ENCODE assay signal across 17 cellular contexts in the genomic region with DNA sequence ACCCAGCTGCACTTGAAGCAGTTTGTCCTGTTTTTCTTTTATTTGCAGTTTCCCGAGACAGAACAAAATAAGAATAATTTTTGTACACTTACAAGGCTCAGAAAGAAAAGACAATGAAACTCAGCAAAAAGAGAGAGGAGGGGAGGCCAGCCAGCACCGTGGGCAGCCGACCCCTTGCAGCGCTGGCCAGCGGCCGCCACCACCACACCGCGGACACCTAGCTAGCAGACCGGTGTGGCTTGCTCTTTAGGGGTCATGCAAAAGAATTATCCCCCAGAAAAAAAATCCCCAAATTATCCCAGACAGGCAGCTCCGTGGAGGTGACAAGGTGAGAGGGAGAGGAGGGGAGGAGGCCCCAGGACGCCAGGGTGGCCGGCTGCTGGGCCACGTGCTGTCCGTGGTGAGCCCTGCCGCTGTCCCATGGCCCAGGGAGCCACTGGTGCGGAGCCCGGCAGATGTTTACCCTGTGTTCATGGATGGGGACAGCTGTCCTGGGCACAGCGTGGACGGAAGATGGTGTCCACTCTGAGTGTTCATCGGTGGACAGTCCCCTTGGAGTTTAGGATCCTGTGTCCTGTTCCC. TPM values are rescaled to one million over a fixed set of nuclear protein-coding genes. Genes with fewer than 3 reads are reported as not detected.
A peak's percentile ranks its signal among the peaks of the same experiment; 100 is the strongest.
DNase-seq lines count a peak whose midpoint lies in the region; ATAC-seq, FAIRE-seq and TF ChIP-seq lines count a peak whose summit lies in the region.
"Had no signal": no experiment of that assay in that cellular context is flagged by ENCODE, and none has a peak within 500 bp of the region (broad histone marks: within the 10 kb centered on the region; RNA-seq: fewer than 3 reads in every experiment).

No MANE protein-coding gene starts in this region.

- no peak for FAIRE-seq in kidney (lab: Jason Lieb, UNC)

- TF ChIP-seq CTCF in kidney (IDR thresholded peaks at IDR 0.05; ENCODE audit: borderline replicate concordance, extremely low read depth, insufficient read depth), result no peak
- no peak for TF ChIP-seq CTCF in neural progenitor cell (IDR thresholded peaks at IDR 0.05)
- no peak for TF ChIP-seq CTCF in upper lobe of right lung (IDR thresholded peaks at IDR 0.05)

- intact Hi-C loops in Right ventricle myocardium inferior (cut with DNase I) (no loop called here), cardiac septum (cut with DNase I) (no loop called here), kidney (cut with DNase I) (no loop called here), upper lobe of right lung (cut with DNase I) (no loop called here)

- H3K9me3 ChIP-seq in kidney (ENCODE audit: control insufficient read depth in 1 of 2, low read length in 2 of 2) (peaks cover 0 to 3% of the 10 kb centered on the region in 2 donors), neural progenitor cell (ENCODE audit: low read depth) (no peaks in the 10 kb centered on the region), upper lobe of right lung (no peaks in the 10 kb centered on the region)
- H3K9me3 ChIP-seq: BE2C had no signal

- peak; percentile 40 for DNase-seq in Right ventricle myocardium inferior (ENCODE audit: missing footprints)
- DNase-seq in cardiac septum (ENCODE audit: low spot score), result no peak
- DNase-seq in kidney, result peak; percentile 51
- no peak for DNase-seq in neural progenitor cell (ENCODE audit: low spot score)
- DNase-seq in upper lobe of right lung, result peak; percentile 55
- DNase-seq in natural killer cell treated with Interleukin-12 subunit alpha and Interleukin-12 subunit beta and Interleukin-15 and Interleukin-18, amount 100 ng/mL, for 72 hours (ENCODE audit: low spot score), result no peak
- DNase-seq in NCI-H2107 treated with DMSO at 0.1 percent for 48 hours (lab: John Stamatoyannopoulos, UW; ENCODE audit: unreplicated experiment), result no peak
- DNase-seq: 8988T; BE2C; CD4-positive, alpha-beta memory T cell; MM.1S; NCI-H1105; NCI-H1694 treated with DMSO at 0.1 percent for 48 hours; NCI-H2107; NCI-H226; NCI-H524 treated with DMSO at 0.1 percent for 48 hours had no signal

- H3K4me1 ChIP-seq in kidney (ENCODE audit: control insufficient read depth in 1 of 2, insufficient read depth in 1 of 2, low read depth in 1 of 2, low read length in 2 of 2) (no peaks in the 10 kb centered on the region), neural progenitor cell (peaks cover 36% of the 10 kb centered on the region), upper lobe of right lung (no peaks in the 10 kb centered on the region)
- H3K4me1 ChIP-seq: BE2C had no signal

- H3F3A ChIP-seq in neural progenitor cell (ENCODE audit: low read depth), result peaks cover 22% of the 10 kb centered on the region

- no peak overlapping the region for H3K4me3 Mint-ChIP-seq in neural progenitor cell
- H3K4me3 Mint-ChIP-seq in natural killer cell treated with Interleukin-12 subunit alpha and Interleukin-12 subunit beta and Interleukin-15 and Interleukin-18, amount 100 ng/mL, for 72 hours, result no peak overlapping the region
- H3K4me3 Mint-ChIP-seq: CD4-positive, alpha-beta memory T cell had no signal

- H3K27ac Mint-ChIP-seq in neural progenitor cell, result peak overlapping the region; percentile 25
- no peak overlapping the region for H3K27ac Mint-ChIP-seq in natural killer cell treated with Interleukin-12 subunit alpha and Interleukin-12 subunit beta and Interleukin-15 and Interleukin-18, amount 100 ng/mL, for 72 hours
- H3K27ac Mint-ChIP-seq: CD4-positive, alpha-beta memory T cell had no signal

- H3K79me2 ChIP-seq in neural progenitor cell (ENCODE audit: low read depth), result no peaks in the 10 kb centered on the region

- H3K27ac ChIP-seq in kidney (ENCODE audit: low read depth in 2 of 2, low read length in 2 of 2), result no peak overlapping the region
- no peak overlapping the region for H3K27ac ChIP-seq in neural progenitor cell
- no peak overlapping the region for H3K27ac ChIP-seq in upper lobe of right lung

- H3K36me3 ChIP-seq in kidney (ENCODE audit: control insufficient read depth in 1 of 2, insufficient read depth in 2 of 2, low read length in 2 of 2) (peaks cover 0 to under 1% of the 10 kb centered on the region in 2 donors), neural progenitor cell (no peaks in the 10 kb centered on the region), upper lobe of right lung (peaks cover 17% of the 10 kb centered on the region)

- ATAC-seq in Right ventricle myocardium inferior (no peak), upper lobe of right lung (no peak), GM19351 (IDR thresholded peaks at IDR 0.05; ENCODE audit: unreplicated experiment) (no peak)
- ATAC-seq in natural killer cell treated with Interleukin-12 subunit alpha and Interleukin-12 subunit beta and Interleukin-15 and Interleukin-18, amount 100 ng/mL, for 72 hours, result no peak

- H3K9ac ChIP-seq in kidney (ENCODE audit: low read length in 2 of 2) (no peak overlapping the region), neural progenitor cell (no peak overlapping the region)

- no peak overlapping the region for H3K4me3 ChIP-seq in kidney (ENCODE audit: low read length in 2 of 2)
- H3K4me3 ChIP-seq in neural progenitor cell, result no peak overlapping the region
- H3K4me3 ChIP-seq in upper lobe of right lung, result no peak overlapping the region

- no peak overlapping the region for H2AFZ ChIP-seq in neural progenitor cell (replicated peaks)

- peaks cover 11% of the 10 kb centered on the region for H3K27me3 Mint-ChIP-seq in neural progenitor cell (ENCODE audit: insufficient read depth, low read depth)
- H3K27me3 Mint-ChIP-seq in natural killer cell treated with Interleukin-12 subunit alpha and Interleukin-12 subunit beta and Interleukin-15 and Interleukin-18, amount 100 ng/mL, for 72 hours, result no peaks in the 10 kb centered on the region
- H3K27me3 Mint-ChIP-seq: CD4-positive, alpha-beta memory T cell had no signal

- H3K9me3 Mint-ChIP-seq in neural progenitor cell, result no peaks in the 10 kb centered on the region
- H3K9me3 Mint-ChIP-seq in natural killer cell treated with Interleukin-12 subunit alpha and Interleukin-12 subunit beta and Interleukin-15 and Interleukin-18, amount 100 ng/mL, for 72 hours, result no peaks in the 10 kb centered on the region
- H3K9me3 Mint-ChIP-seq: CD4-positive, alpha-beta memory T cell had no signal

- peaks cover 2% of the 10 kb centered on the region for H3K36me3 Mint-ChIP-seq in neural progenitor cell
- no peaks in the 10 kb centered on the region for H3K36me3 Mint-ChIP-seq in natural killer cell treated with Interleukin-12 subunit alpha and Interleukin-12 subunit beta and Interleukin-15 and Interleukin-18, amount 100 ng/mL, for 72 hours

- H3K27me3 ChIP-seq in neural progenitor cell, result no peaks in the 10 kb centered on the region
- H3K27me3 ChIP-seq in upper lobe of right lung, result no peaks in the 10 kb centered on the region
- H3K27me3 ChIP-seq: BE2C had no signal

- H4K20me1 ChIP-seq in neural progenitor cell (ENCODE audit: low read depth), result no peaks in the 10 kb centered on the region

- no peak overlapping the region for H3K4me2 ChIP-seq in neural progenitor cell

- H3K4me1 Mint-ChIP-seq in neural progenitor cell, result peaks cover 44% of the 10 kb centered on the region
- H3K4me1 Mint-ChIP-seq in natural killer cell treated with Interleukin-12 subunit alpha and Interleukin-12 subunit beta and Interleukin-15 and Interleukin-18, amount 100 ng/mL, for 72 hours (ENCODE audit: low read depth in 2 of 2), result no peaks in the 10 kb centered on the region
- H3K4me1 Mint-ChIP-seq: CD4-positive, alpha-beta memory T cell had no signal

RNA-seq across cellular contexts. Expression of gene YKT6, which starts 16.4 kb away (rescaled TPM):
- total RNA-seq in Right ventricle myocardium inferior (58.0 TPM), cardiac septum (56.1 TPM), kidney (60.2 TPM), neural progenitor cell (ENCODE audit: low replicate concordance) (43.8 and 69.2 TPM in 2 replicates), upper lobe of right lung (54.7 TPM)
- polyA plus RNA-seq in kidney (ENCODE audit: insufficient read depth, low read depth, low replicate concordance), result 53.2 TPM
- total RNA-seq in natural killer cell treated with Interleukin-12 subunit alpha and Interleukin-12 subunit beta and Interleukin-15 and Interleukin-18, amount 100 ng/mL, for 72 hours, result 10 to 100 TPM; 93.1 to 99.3 TPM

RNA-seq across cellular contexts. Expression of gene GCK, which starts 28.0 kb away (rescaled TPM):
- total RNA-seq in Right ventricle myocardium inferior (1.8 TPM), cardiac septum (3.7 TPM), kidney (0.25 TPM), neural progenitor cell (ENCODE audit: low replicate concordance) (0.15 TPM in 1 of 2 replicates, not detected in the other), upper lobe of right lung (0.23 TPM)
- 1.0 TPM for polyA plus RNA-seq in kidney (ENCODE audit: insufficient read depth, low read depth, low replicate concordance)
- under 1 TPM in 1 of 2 donors, not detected in 1; 0.24 TPM for total RNA-seq in natural killer cell treated with Interleukin-12 subunit alpha and Interleukin-12 subunit beta and Interleukin-15 and Interleukin-18, amount 100 ng/mL, for 72 hours

Comparison
In these comparisons a context has a peak if more than half of its experiments do, and no peak if none do; other contexts are left out.
1. DNase-seq: peak in Right ventricle myocardium inferior (single experiment), kidney (single experiment) and upper lobe of right lung (single experiment); none in cardiac septum (single experiment), neural progenitor cell (single experiment), natural killer cell treated with Interleukin-12 subunit alpha and Interleukin-12 subunit beta and Interleukin-15 and Interleukin-18, amount 100 ng/mL, for 72 hours (single experiment) and NCI-H2107 treated with DMSO at 0.1 percent for 48 hours (single experiment).